1 cellular context compared by ENCODE assay signal in the genomic region with DNA sequence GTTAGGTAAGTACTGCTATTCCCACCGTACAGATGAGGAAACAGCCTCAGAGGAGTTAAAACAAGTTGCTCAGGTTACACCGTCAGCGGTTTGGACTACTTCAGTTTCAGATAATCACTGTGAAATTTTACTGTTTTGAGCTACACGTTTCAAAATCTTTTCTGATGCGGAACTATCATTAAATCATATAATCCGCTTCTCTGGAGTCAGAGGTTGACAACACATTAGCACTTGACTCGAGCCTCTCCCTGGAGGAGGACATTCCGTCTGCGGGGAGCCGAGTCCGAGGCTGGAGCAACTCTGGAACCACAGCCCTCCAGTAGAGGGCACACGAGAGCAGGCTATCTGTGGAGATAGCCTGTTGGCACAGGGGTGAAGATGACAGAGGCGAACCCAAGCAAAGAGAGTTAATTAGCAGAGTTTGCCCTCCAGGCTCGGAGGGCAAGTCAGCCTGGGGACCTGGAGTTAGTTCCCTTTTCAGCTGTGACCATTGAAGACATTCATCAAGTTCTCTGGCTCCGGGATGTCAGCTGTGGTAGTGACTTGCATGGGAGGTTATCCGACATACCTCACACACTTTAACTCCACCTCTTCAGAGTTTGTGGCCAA.
TF ChIP-seq lines count a peak whose summit lies in the region.

No MANE protein-coding gene starts in this region.

TF ChIP-seq in HepG2, 621 proteins besides CTCF, POLR2A, EP300 and RAD21 (continued from another document):
- TF ChIP-seq, protein P1, sequence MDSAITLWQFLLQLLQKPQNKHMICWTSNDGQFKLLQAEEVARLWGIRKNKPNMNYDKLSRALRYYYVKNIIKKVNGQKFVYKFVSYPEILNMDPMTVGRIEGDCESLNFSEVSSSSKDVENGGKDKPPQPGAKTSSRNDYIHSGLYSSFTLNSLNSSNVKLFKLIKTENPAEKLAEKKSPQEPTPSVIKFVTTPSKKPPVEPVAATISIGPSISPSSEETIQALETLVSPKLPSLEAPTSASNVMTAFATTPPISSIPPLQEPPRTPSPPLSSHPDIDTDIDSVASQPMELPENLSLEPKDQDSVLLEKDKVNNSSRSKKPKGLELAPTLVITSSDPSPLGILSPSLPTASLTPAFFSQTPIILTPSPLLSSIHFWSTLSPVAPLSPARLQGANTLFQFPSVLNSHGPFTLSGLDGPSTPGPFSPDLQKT (CRISPR knock-in tag; IDR thresholded peaks at IDR 0.05; ENCODE audit: borderline replicate concordance) = no peak
- TF ChIP-seq, protein P2, sequence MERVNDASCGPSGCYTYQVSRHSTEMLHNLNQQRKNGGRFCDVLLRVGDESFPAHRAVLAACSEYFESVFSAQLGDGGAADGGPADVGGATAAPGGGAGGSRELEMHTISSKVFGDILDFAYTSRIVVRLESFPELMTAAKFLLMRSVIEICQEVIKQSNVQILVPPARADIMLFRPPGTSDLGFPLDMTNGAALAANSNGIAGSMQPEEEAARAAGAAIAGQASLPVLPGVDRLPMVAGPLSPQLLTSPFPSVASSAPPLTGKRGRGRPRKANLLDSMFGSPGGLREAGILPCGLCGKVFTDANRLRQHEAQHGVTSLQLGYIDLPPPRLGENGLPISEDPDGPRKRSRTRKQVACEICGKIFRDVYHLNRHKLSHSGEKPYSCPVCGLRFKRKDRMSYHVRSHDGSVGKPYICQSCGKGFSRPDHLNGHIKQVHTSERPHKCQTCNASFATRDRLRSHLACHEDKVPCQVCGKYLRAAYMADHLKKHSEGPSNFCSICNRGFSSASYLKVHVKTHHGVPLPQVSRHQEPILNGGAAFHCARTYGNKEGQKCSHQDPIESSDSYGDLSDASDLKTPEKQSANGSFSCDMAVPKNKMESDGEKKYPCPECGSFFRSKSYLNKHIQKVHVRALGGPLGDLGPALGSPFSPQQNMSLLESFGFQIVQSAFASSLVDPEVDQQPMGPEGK (CRISPR knock-in tag; IDR thresholded peaks at IDR 0.05) = no peak
- TF ChIP-seq ZNF660 (CRISPR knock-in tag; IDR thresholded peaks at IDR 0.05; ENCODE audit: borderline replicate concordance, low read depth) = no peak
- TF ChIP-seq TBL1XR1 (IDR thresholded peaks at IDR 0.05; ENCODE audit: borderline replicate concordance, low read length, partially characterized antibody) = no peak
- peak; percentile 55; the same call in 1 of the 2 replicates for TF ChIP-seq ZMYM4 (CRISPR knock-in tag; IDR thresholded peaks at IDR 0.05)
- no peak for TF ChIP-seq RFX1 (IDR thresholded peaks at IDR 0.05)
- TF ChIP-seq ZNF205 (CRISPR knock-in tag; IDR thresholded peaks at IDR 0.05) = no peak
- no peak for TF ChIP-seq SNRNP70 (IDR thresholded peaks at IDR 0.05; ENCODE audit: low read depth, low read length)
- TF ChIP-seq, protein P3, sequence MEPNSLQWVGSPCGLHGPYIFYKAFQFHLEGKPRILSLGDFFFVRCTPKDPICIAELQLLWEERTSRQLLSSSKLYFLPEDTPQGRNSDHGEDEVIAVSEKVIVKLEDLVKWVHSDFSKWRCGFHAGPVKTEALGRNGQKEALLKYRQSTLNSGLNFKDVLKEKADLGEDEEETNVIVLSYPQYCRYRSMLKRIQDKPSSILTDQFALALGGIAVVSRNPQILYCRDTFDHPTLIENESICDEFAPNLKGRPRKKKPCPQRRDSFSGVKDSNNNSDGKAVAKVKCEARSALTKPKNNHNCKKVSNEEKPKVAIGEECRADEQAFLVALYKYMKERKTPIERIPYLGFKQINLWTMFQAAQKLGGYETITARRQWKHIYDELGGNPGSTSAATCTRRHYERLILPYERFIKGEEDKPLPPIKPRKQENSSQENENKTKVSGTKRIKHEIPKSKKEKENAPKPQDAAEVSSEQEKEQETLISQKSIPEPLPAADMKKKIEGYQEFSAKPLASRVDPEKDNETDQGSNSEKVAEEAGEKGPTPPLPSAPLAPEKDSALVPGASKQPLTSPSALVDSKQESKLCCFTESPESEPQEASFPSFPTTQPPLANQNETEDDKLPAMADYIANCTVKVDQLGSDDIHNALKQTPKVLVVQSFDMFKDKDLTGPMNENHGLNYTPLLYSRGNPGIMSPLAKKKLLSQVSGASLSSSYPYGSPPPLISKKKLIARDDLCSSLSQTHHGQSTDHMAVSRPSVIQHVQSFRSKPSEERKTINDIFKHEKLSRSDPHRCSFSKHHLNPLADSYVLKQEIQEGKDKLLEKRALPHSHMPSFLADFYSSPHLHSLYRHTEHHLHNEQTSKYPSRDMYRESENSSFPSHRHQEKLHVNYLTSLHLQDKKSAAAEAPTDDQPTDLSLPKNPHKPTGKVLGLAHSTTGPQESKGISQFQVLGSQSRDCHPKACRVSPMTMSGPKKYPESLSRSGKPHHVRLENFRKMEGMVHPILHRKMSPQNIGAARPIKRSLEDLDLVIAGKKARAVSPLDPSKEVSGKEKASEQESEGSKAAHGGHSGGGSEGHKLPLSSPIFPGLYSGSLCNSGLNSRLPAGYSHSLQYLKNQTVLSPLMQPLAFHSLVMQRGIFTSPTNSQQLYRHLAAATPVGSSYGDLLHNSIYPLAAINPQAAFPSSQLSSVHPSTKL (CRISPR knock-in tag; IDR thresholded peaks at IDR 0.05) = peak; percentile 34; the same call in 1 of the 2 replicates
- no peak for TF ChIP-seq SP1 (IDR thresholded peaks at IDR 0.05)
- TF ChIP-seq SP1 (CRISPR knock-in tag; IDR thresholded peaks at IDR 0.05) = no peak
- TF ChIP-seq, protein P4, sequence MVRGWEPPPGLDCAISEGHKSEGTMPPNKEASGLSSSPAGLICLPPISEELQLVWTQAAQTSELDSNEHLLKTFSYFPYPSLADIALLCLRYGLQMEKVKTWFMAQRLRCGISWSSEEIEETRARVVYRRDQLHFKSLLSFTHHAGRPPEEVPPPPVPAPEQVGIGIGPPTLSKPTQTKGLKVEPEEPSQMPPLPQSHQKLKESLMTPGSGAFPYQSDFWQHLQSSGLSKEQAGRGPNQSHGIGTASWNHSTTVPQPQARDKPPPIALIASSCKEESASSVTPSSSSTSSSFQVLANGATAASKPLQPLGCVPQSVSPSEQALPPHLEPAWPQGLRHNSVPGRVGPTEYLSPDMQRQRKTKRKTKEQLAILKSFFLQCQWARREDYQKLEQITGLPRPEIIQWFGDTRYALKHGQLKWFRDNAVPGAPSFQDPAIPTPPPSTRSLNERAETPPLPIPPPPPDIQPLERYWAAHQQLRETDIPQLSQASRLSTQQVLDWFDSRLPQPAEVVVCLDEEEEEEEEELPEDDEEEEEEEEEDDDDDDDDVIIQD (CRISPR knock-in tag; IDR thresholded peaks at IDR 0.05; ENCODE audit: low read depth) = 0 out of 2 replicates have a peak, but pooled peaks have one; percentile 30
- no peak for TF ChIP-seq ZNF441 (CRISPR knock-in tag; IDR thresholded peaks at IDR 0.05; ENCODE audit: borderline replicate concordance)
- TF ChIP-seq NR3C1 (CRISPR knock-in tag; IDR thresholded peaks at IDR 0.05) = no peak
- no peak for TF ChIP-seq ARHGAP35 (CRISPR knock-in tag; IDR thresholded peaks at IDR 0.05; ENCODE audit: borderline replicate concordance)
- TF ChIP-seq, protein P5, sequence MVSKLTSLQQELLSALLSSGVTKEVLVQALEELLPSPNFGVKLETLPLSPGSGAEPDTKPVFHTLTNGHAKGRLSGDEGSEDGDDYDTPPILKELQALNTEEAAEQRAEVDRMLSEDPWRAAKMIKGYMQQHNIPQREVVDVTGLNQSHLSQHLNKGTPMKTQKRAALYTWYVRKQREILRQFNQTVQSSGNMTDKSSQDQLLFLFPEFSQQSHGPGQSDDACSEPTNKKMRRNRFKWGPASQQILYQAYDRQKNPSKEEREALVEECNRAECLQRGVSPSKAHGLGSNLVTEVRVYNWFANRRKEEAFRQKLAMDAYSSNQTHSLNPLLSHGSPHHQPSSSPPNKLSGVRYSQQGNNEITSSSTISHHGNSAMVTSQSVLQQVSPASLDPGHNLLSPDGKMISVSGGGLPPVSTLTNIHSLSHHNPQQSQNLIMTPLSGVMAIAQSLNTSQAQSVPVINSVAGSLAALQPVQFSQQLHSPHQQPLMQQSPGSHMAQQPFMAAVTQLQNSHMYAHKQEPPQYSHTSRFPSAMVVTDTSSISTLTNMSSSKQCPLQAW (CRISPR knock-in tag; IDR thresholded peaks at IDR 0.05) = peak; percentile 72
- peak; percentile 34 for TF ChIP-seq ASH2L (IDR thresholded peaks at IDR 0.05; ENCODE audit: insufficient read length, low read depth, low read length)
- no peak for TF ChIP-seq REL (CRISPR knock-in tag; conservative IDR thresholded peaks at IDR 0.05)
- TF ChIP-seq, protein P6, sequence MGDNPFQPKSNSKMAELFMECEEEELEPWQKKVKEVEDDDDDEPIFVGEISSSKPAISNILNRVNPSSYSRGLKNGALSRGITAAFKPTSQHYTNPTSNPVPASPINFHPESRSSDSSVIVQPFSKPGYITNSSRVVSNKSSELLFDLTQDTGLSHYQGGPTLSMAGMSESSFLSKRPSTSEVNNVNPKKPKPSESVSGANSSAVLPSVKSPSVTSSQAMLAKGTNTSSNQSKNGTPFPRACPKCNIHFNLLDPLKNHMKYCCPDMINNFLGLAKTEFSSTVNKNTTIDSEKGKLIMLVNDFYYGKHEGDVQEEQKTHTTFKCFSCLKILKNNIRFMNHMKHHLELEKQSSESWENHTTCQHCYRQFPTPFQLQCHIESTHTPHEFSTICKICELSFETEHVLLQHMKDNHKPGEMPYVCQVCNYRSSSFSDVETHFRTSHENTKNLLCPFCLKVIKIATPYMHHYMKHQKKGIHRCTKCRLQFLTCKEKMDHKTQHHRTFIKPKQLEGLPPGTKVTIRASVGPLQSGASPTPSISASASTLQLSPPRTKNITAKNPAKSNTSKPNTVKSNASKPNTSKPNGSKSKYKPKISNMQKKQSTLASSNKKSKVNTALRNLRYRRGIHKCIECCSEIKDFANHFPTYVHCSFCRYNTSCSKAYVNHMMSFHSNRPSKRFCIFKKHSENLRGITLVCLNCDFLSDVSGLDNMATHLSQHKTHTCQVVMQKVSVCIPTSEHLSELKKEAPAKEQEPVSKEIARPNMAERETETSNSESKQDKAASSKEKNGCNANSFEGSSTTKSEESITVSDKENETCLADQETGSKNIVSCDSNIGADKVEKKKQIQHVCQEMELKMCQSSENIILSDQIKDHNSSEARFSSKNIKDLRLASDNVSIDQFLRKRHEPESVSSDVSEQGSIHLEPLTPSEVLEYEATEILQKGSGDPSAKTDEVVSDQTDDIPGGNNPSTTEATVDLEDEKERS (CRISPR knock-in tag; IDR thresholded peaks at IDR 0.05) = no peak
- peak; percentile 59; the same call in 1 of the 2 replicates for TF ChIP-seq SALL1 (CRISPR knock-in tag; IDR thresholded peaks at IDR 0.05)
- no peak for TF ChIP-seq GABPA (IDR thresholded peaks at IDR 0.05; ENCODE audit: low read depth, low read length)
- TF ChIP-seq GABPA (CRISPR knock-in tag; IDR thresholded peaks at IDR 0.05; ENCODE audit: low read depth) = no peak
- peak; percentile 79 for TF ChIP-seq XRCC5 (optimal IDR thresholded peaks at IDR 0.05; ENCODE audit: low read length)
- TF ChIP-seq ZNF567 (CRISPR knock-in tag; IDR thresholded peaks at IDR 0.05; ENCODE audit: borderline replicate concordance) = no peak
- TF ChIP-seq MEF2D (CRISPR knock-in tag; IDR thresholded peaks at IDR 0.05) = no peak
- TF ChIP-seq, protein P7, sequence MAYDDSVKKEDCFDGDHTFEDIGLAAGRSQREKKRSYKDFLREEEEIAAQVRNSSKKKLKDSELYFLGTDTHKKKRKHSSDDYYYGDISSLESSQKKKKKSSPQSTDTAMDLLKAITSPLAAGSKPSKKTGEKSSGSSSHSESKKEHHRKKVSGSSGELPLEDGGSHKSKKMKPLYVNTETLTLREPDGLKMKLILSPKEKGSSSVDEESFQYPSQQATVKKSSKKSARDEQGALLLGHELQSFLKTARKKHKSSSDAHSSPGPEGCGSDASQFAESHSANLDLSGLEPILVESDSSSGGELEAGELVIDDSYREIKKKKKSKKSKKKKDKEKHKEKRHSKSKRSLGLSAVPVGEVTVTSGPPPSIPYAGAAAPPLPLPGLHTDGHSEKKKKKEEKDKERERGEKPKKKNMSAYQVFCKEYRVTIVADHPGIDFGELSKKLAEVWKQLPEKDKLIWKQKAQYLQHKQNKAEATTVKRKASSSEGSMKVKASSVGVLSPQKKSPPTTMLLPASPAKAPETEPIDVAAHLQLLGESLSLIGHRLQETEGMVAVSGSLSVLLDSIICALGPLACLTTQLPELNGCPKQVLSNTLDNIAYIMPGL (CRISPR knock-in tag; IDR thresholded peaks at IDR 0.05; ENCODE audit: borderline replicate concordance in 1 of 2, low read depth in 1 of 2) = peak; percentile 55 to 58; a peak in 2 of 4 replicates
- TF ChIP-seq, protein P8, sequence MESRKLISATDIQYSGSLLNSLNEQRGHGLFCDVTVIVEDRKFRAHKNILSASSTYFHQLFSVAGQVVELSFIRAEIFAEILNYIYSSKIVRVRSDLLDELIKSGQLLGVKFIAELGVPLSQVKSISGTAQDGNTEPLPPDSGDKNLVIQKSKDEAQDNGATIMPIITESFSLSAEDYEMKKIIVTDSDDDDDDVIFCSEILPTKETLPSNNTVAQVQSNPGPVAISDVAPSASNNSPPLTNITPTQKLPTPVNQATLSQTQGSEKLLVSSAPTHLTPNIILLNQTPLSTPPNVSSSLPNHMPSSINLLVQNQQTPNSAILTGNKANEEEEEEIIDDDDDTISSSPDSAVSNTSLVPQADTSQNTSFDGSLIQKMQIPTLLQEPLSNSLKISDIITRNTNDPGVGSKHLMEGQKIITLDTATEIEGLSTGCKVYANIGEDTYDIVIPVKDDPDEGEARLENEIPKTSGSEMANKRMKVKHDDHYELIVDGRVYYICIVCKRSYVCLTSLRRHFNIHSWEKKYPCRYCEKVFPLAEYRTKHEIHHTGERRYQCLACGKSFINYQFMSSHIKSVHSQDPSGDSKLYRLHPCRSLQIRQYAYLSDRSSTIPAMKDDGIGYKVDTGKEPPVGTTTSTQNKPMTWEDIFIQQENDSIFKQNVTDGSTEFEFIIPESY (CRISPR knock-in tag; IDR thresholded peaks at IDR 0.05) = peak; percentile 75; the same call in 1 of the 2 replicates
